In the genomic region with DNA sequence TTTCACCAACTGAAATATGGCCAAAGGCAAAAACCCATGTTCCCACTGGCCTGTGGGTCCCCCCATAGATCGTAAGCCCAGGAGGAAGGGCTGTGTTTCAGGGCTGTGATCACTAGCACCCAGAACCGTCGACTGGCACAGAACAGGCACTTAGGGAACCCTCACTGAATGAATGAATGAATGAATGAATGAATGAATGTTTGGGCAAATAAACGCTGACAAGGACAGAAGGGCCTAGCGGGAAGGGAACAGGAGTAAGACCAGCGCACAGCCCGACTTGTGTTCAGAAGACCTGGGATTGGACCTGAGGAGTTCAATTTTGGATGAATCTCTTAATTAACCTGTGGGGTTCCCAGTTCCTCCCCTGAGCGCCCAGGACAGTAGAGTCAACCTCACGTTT, we compare ENCODE assay signal across 24 cellular contexts.
DNase-seq lines count a peak whose midpoint lies in the region; ATAC-seq and TF ChIP-seq lines count a peak whose summit lies in the region.
"Had no signal": no experiment of that assay in that cellular context is flagged by ENCODE, and none has a peak within 500 bp of the region (broad histone marks: within the 10 kb centered on the region; RNA-seq: fewer than 3 reads in every experiment).

No MANE protein-coding gene starts in this region.

- no peak overlapping the region for H3K4me3 Mint-ChIP-seq in activated naive CD4-positive, alpha-beta T cell treated with anti-CD3 and anti-CD28 coated beads for 36 hours
- H3K4me3 Mint-ChIP-seq in activated naive CD4-positive, alpha-beta T cell treated with anti-CD3 and anti-CD28 coated beads, Interleukin-2, amount 10 ng/mL, durations not matched to agents 7 days and 5 days, result no peak overlapping the region
- H3K4me3 Mint-ChIP-seq: activated CD4-positive, alpha-beta memory T cell treated with anti-CD3 and anti-CD28 coated beads for 36 hours; activated naive CD4-positive, alpha-beta T cell treated with anti-CD3 and anti-CD28 coated beads, Interleukin-2, amount 50 U/mL, for 24 hours had no signal

- H3K36me3 ChIP-seq in lung (ENCODE audit: control insufficient read depth in 2 of 2, insufficient read depth in 2 of 2, low read length in 2 of 2) (no peaks in the 10 kb centered on the region), testis (ENCODE audit: low read depth, missing control alignments) (no peaks in the 10 kb centered on the region)
- H3K36me3 ChIP-seq: prostate gland, uterus had no signal

- no peaks in the 10 kb centered on the region for H3K4me1 ChIP-seq in lung (ENCODE audit: control insufficient read depth in 2 of 2, insufficient read depth in 2 of 2, low read length in 2 of 2)
- H3K4me1 ChIP-seq in testis, result no peaks in the 10 kb centered on the region
- H3K4me1 ChIP-seq: prostate gland, uterus had no signal

- H3K4me3 ChIP-seq in lung (no peak overlapping the region), testis (no peak overlapping the region)
- H3K4me3 ChIP-seq: dorsolateral prefrontal cortex, prostate gland, SK-N-MC, uterus had no signal

- ATAC-seq in lung (ENCODE audit: insufficient read depth, low FRiP score) (no peak), GM21390 (IDR thresholded peaks at IDR 0.05; ENCODE audit: unreplicated experiment) (no peak)

- CTCF ChIA-PET in activated naive CD4-positive, alpha-beta T cell treated with anti-CD3 and anti-CD28 coated beads for 36 hours (lab: Charles Lee), result no interaction called here
- CTCF ChIA-PET in activated naive CD4-positive, alpha-beta T cell treated with anti-CD3 and anti-CD28 coated beads, Interleukin-2, amount 10 ng/mL, durations not matched to agents 7 days and 5 days (lab: Charles Lee), result no interaction called here

- H3K27ac Mint-ChIP-seq in activated naive CD4-positive, alpha-beta T cell treated with anti-CD3 and anti-CD28 coated beads for 36 hours, result peak overlapping the region; percentile 59
- H3K27ac Mint-ChIP-seq in activated naive CD4-positive, alpha-beta T cell treated with anti-CD3 and anti-CD28 coated beads, Interleukin-2, amount 10 ng/mL, durations not matched to agents 7 days and 5 days, result no peak overlapping the region
- H3K27ac Mint-ChIP-seq: activated CD4-positive, alpha-beta memory T cell treated with anti-CD3 and anti-CD28 coated beads for 36 hours; activated naive CD4-positive, alpha-beta T cell treated with anti-CD3 and anti-CD28 coated beads, Interleukin-2, amount 50 U/mL, for 24 hours had no signal

- H3K27me3 ChIP-seq in lung (ENCODE audit: control insufficient read depth, insufficient read depth), result no peaks in the 10 kb centered on the region
- no peaks in the 10 kb centered on the region for H3K27me3 ChIP-seq in testis
- H3K27me3 ChIP-seq: uterus had no signal

- no peak overlapping the region for H3K27ac ChIP-seq in lung (ENCODE audit: low read depth in 1 of 2, low read length in 1 of 2)
- H3K27ac ChIP-seq in testis, result no peak overlapping the region
- H3K27ac ChIP-seq: dorsolateral prefrontal cortex, HL-60, prostate gland, SK-N-MC, uterus had no signal

- in situ Hi-C loops in GM13976 (cut with MboI; ENCODE audit: low sequenced_read_pairs, unreplicated experiment), result no loop called here

- no peaks in the 10 kb centered on the region for H3K9me3 Mint-ChIP-seq in activated naive CD4-positive, alpha-beta T cell treated with anti-CD3 and anti-CD28 coated beads for 36 hours
- H3K9me3 Mint-ChIP-seq in activated naive CD4-positive, alpha-beta T cell treated with anti-CD3 and anti-CD28 coated beads, Interleukin-2, amount 10 ng/mL, durations not matched to agents 7 days and 5 days, result peaks cover 2% of the 10 kb centered on the region
- H3K9me3 Mint-ChIP-seq: activated CD4-positive, alpha-beta memory T cell treated with anti-CD3 and anti-CD28 coated beads for 36 hours; activated naive CD4-positive, alpha-beta T cell treated with anti-CD3 and anti-CD28 coated beads, Interleukin-2, amount 50 U/mL, for 24 hours had no signal

- TF ChIP-seq POLR2A in testis (IDR thresholded peaks at IDR 0.05), result no peak

- DNase-seq in activated naive CD4-positive, alpha-beta T cell treated with anti-CD3 and anti-CD28 coated beads for 36 hours, result no peak
- DNase-seq in activated naive CD4-positive, alpha-beta T cell treated with anti-CD3 and anti-CD28 coated beads, Interleukin-2, amount 10 ng/mL, durations not matched to agents 7 days and 5 days, result no peak
- peak; percentile 12 for DNase-seq in activated CD8-positive, alpha-beta memory T cell treated with anti-CD3 and anti-CD28 coated beads, Interleukin-2, amount 50 U/mL, for 48 hours
- DNase-seq in lung (ENCODE audit: low spot score) (peak; percentile 5), testis (peak; percentile 7), GM13976 (ENCODE audit: low spot score) (no peak), DMS153 treated with DMSO at 0.1 percent for 48 hours (lab: John Stamatoyannopoulos, UW; ENCODE audit: unreplicated experiment) (no peak)
- DNase-seq: activated CD4-positive, alpha-beta memory T cell treated with anti-CD3 and anti-CD28 coated beads for 36 hours; activated T-cell treated with anti-CD3 and anti-CD28 coated beads, Interleukin-2, amount 50 U/mL, for 48 hours; central memory CD4-positive, alpha-beta T cell; GF-D8; NCI-H1092; NCI-H2029; NCI-H2227 treated with DMSO at 0.1 percent for 48 hours; NCI-H69; substantia nigra; T-helper 9 cell; uterus had no signal

- TF ChIP-seq CTCF in lung (IDR thresholded peaks at IDR 0.05; ENCODE audit: control extremely low read depth, extremely low read depth) (no peak), testis (IDR thresholded peaks at IDR 0.05) (no peak), GM13976 (IDR thresholded peaks at IDR 0.05; ENCODE audit: borderline replicate concordance, control extremely low read depth, extremely low read depth, insufficient read depth, missing control alignments) (no peak)

- H3K9me3 ChIP-seq in lung (ENCODE audit: control insufficient read depth in 2 of 2, insufficient read depth in 1 of 2, low read length in 1 of 2), result no peaks in the 10 kb centered on the region
- H3K9me3 ChIP-seq in testis, result no peaks in the 10 kb centered on the region
- H3K9me3 ChIP-seq: prostate gland, uterus had no signal

- no peaks in the 10 kb centered on the region for H3K36me3 Mint-ChIP-seq in activated naive CD4-positive, alpha-beta T cell treated with anti-CD3 and anti-CD28 coated beads for 36 hours (ENCODE audit: low read depth)
- H3K36me3 Mint-ChIP-seq in activated naive CD4-positive, alpha-beta T cell treated with anti-CD3 and anti-CD28 coated beads, Interleukin-2, amount 10 ng/mL, durations not matched to agents 7 days and 5 days, result no peaks in the 10 kb centered on the region
- H3K36me3 Mint-ChIP-seq: activated CD4-positive, alpha-beta memory T cell treated with anti-CD3 and anti-CD28 coated beads for 36 hours; activated naive CD4-positive, alpha-beta T cell treated with anti-CD3 and anti-CD28 coated beads, Interleukin-2, amount 50 U/mL, for 24 hours had no signal

- intact Hi-C loops in activated naive CD4-positive, alpha-beta T cell treated with anti-CD3 and anti-CD28 coated beads for 36 hours (cut with micrococcal nuclease), result no loop called here
- intact Hi-C loops in testis (cut with DNase I; ENCODE audit: low total_unique reads), result no loop called here

- 95 to 96% methylated on average over 9 of the region's 9 CpGs for WGBS in lung, 2 donors
- WGBS in testis, 2 donors, result 91 to 97% methylated on average over 9 of the region's 9 CpGs

- no peaks in the 10 kb centered on the region for H3K27me3 Mint-ChIP-seq in activated naive CD4-positive, alpha-beta T cell treated with anti-CD3 and anti-CD28 coated beads for 36 hours (ENCODE audit: low read depth)
- H3K27me3 Mint-ChIP-seq in activated naive CD4-positive, alpha-beta T cell treated with anti-CD3 and anti-CD28 coated beads, Interleukin-2, amount 10 ng/mL, durations not matched to agents 7 days and 5 days, result peaks cover 9% of the 10 kb centered on the region
- H3K27me3 Mint-ChIP-seq: activated CD4-positive, alpha-beta memory T cell treated with anti-CD3 and anti-CD28 coated beads for 36 hours; activated naive CD4-positive, alpha-beta T cell treated with anti-CD3 and anti-CD28 coated beads, Interleukin-2, amount 50 U/mL, for 24 hours had no signal

- peaks cover 3% of the 10 kb centered on the region for H3K4me1 Mint-ChIP-seq in activated naive CD4-positive, alpha-beta T cell treated with anti-CD3 and anti-CD28 coated beads for 36 hours (ENCODE audit: low read depth)
- H3K4me1 Mint-ChIP-seq in activated naive CD4-positive, alpha-beta T cell treated with anti-CD3 and anti-CD28 coated beads, Interleukin-2, amount 10 ng/mL, durations not matched to agents 7 days and 5 days, result no peaks in the 10 kb centered on the region

Comparison
In these comparisons a context has a peak if more than half of its experiments do, and no peak if none do; other contexts are left out.
1. DNase-seq: peak in activated CD8-positive, alpha-beta memory T cell treated with anti-CD3 and anti-CD28 coated beads, Interleukin-2, amount 50 U/mL, for 48 hours (single experiment), lung (single experiment) and testis (single experiment); none in activated naive CD4-positive, alpha-beta T cell treated with anti-CD3 and anti-CD28 coated beads for 36 hours (single experiment), activated naive CD4-positive, alpha-beta T cell treated with anti-CD3 and anti-CD28 coated beads, Interleukin-2, amount 10 ng/mL, durations not matched to agents 7 days and 5 days (single experiment), GM13976 (single experiment) and DMS153 treated with DMSO at 0.1 percent for 48 hours (single experiment).